ENCODE assay signal across 16 cellular contexts in genomic region chr4:61614256-61614655, GRCh38.
"Had no signal": no experiment of that assay in that cellular context is flagged by ENCODE, and none has a peak within 500 bp of the region (broad histone marks: within the 10 kb centered on the region; RNA-seq: fewer than 3 reads in every experiment).

No MANE protein-coding gene starts in this region.

- H3K9me3 ChIP-seq: lower lobe of right lung had no signal

- DNase-seq: activated CD4-positive, alpha-beta T cell treated with anti-CD3 and anti-CD28 coated beads for 1 hour; activated CD4-positive, alpha-beta T cell treated with anti-CD3 and anti-CD28 coated beads, Interleukin-2, amount 50 U/mL, for 4 hours; activated naive CD4-positive, alpha-beta T cell; activated naive CD8-positive, alpha-beta T cell treated with anti-CD3 and anti-CD28 coated beads, Interleukin-2, amount 10 ng/mL, durations not matched to agents 7 days and 5 days; activated T-cell treated with anti-CD3 and anti-CD28 coated beads for 4 hours; foreskin melanocyte; head of caudate nucleus; immature natural killer cell; lower lobe of right lung; naive thymus-derived CD8-positive, alpha-beta T cell; nucleus accumbens; posterior cingulate gyrus; stimulated activated CD4-positive, alpha-beta T cell treated with anti-CD3 and anti-CD28 coated beads, Interleukin-2, amount 100 ng/mL, for 48 hours; T-cell had no signal

- H3K27ac ChIP-seq: lower lobe of right lung, VCaP had no signal

- ATAC-seq: lower lobe of right lung; naive thymus-derived CD8-positive, alpha-beta T cell; stimulated activated memory B cell treated with anti-CD40 and anti-IgM and Interleukin-4, amounts not matched to agents 10 μg/mL and 1 μg/mL and 100 μg/mL, for 72 hours; T-cell had no signal

- H3K4me1 ChIP-seq: lower lobe of right lung had no signal

- H3K36me3 ChIP-seq: lower lobe of right lung had no signal

- H3K4me3 ChIP-seq: lower lobe of right lung had no signal
